ENCODE assay signal across 19 cellular contexts in genomic region chr10:21926358-21926890, GRCh38.
DNase-seq lines count a peak whose midpoint lies in the region; ATAC-seq, FAIRE-seq and TF ChIP-seq lines count a peak whose summit lies in the region.
"Had no signal": no experiment of that assay in that cellular context is flagged by ENCODE, and none has a peak within 500 bp of the region (broad histone marks: within the 10 kb centered on the region; RNA-seq: fewer than 3 reads in every experiment).

No MANE protein-coding gene starts in this region.

- FAIRE-seq in H54 (lab: Jason Lieb, UNC): peak; percentile 41
- FAIRE-seq: pancreas had no signal

- H3K27ac ChIP-seq in foreskin keratinocyte: no peak overlapping the region
- H3K27ac ChIP-seq: pancreas, spleen, thoracic aorta had no signal

- H3K27me3 ChIP-seq in foreskin keratinocyte (no peaks in the 10 kb centered on the region), BE2C (no peaks in the 10 kb centered on the region)
- H3K27me3 ChIP-seq: pancreas, spleen had no signal

- no peak for DNase-seq in H54 (ENCODE audit: insufficient read length, low spot score)
- DNase-seq in SK-MEL-5 (ENCODE audit: low read depth, low spot score): peak; percentile 44
- DNase-seq in foreskin keratinocyte: peak; percentile 53 to 72
- peak; percentile 45 for DNase-seq in renal cortical epithelial cell (ENCODE audit: low read depth)
- no peak for DNase-seq in stimulated activated CD4-positive, alpha-beta T cell treated with anti-CD3 and anti-CD28 coated beads, Interleukin-4, amount 100 ng/mL, for 4 hours
- no peak for DNase-seq in HEK293T (ENCODE audit: extremely low spot score)
- DNase-seq in BE2C: no peak
- no peak for DNase-seq in left colon
- DNase-seq: activated CD4-positive, alpha-beta memory T cell treated with anti-CD3 and anti-CD28 coated beads for 36 hours; activated T-cell treated with anti-CD3 and anti-CD28 coated beads, Interleukin-2, amount 50 U/mL, for 24 hours; caudate nucleus; effector CD8-positive, alpha-beta T cell; GOT3; NCI-H2171; NCI-H82; pancreas; spleen; T-cell had no signal

- H3K9me3 ChIP-seq in BE2C: no peaks in the 10 kb centered on the region
- H3K9me3 ChIP-seq: pancreas, spleen, thoracic aorta had no signal

- ATAC-seq in foreskin keratinocyte (peak; percentile 58), left colon (no peak)
- ATAC-seq: T-cell had no signal

- POLR2A ChIA-PET in HEK293T (lab: Yijun Ruan, JAX): no interaction called here

- in situ Hi-C loops in SK-MEL-5 (cut with HindIII; ENCODE audit: low pct_unique_long_range_greater_than_20kb, low sequenced_read_pairs): no loop called here

- CTCF ChIA-PET in HEK293T (lab: Yijun Ruan, JAX): no interaction called here

- H3K4me1 ChIP-seq in foreskin keratinocyte (peaks cover 37% of the 10 kb centered on the region), BE2C (peaks cover 6% of the 10 kb centered on the region)
- H3K4me1 ChIP-seq: pancreas, spleen had no signal

- no peak for TF ChIP-seq CTCF in foreskin keratinocyte (conservative IDR thresholded peaks at IDR 0.05)
- no peak for TF ChIP-seq CTCF in BE2C (IDR thresholded peaks at IDR 0.05; ENCODE audit: low read depth, low read length)

- H3K4me3 ChIP-seq in BE2C (ENCODE audit: low read depth, low read length): no peak overlapping the region
- H3K4me3 ChIP-seq: pancreas, spleen, thoracic aorta had no signal

- H3K36me3 ChIP-seq in BE2C: no peaks in the 10 kb centered on the region
- H3K36me3 ChIP-seq: pancreas, spleen, thoracic aorta had no signal

- TF ChIP-seq POLR2A in H54 (IDR thresholded peaks at IDR 0.05; ENCODE audit: low read depth, low read length): no peak

- intact Hi-C loops in left colon (cut with DNase I, micrococcal nuclease): no loop called here

TF ChIP-seq in HEK293T, 16 proteins besides CTCF, POLR2A, EP300 and RAD21:
- TF ChIP-seq ZNF384 (IDR thresholded peaks at IDR 0.05): no peak
- TF ChIP-seq SP1 (IDR thresholded peaks at IDR 0.05): no peak
- TF ChIP-seq L3MBTL2 (conservative IDR thresholded peaks at IDR 0.05): no peak
- TF ChIP-seq FOXA1 (IDR thresholded peaks at IDR 0.05): no peak
- TF ChIP-seq FOXM1 (IDR thresholded peaks at IDR 0.05; ENCODE audit: borderline replicate concordance): no peak
- no peak for TF ChIP-seq TARDBP (IDR thresholded peaks at IDR 0.05)
- no peak for TF ChIP-seq ARNT (IDR thresholded peaks at IDR 0.05)

Comparison
In these comparisons a context has a peak if more than half of its experiments do, and no peak if none do; other contexts are left out.
1. DNase-seq: peak in SK-MEL-5 (single experiment), foreskin keratinocyte (2 of 2) and renal cortical epithelial cell (single experiment); none in H54 (single experiment), stimulated activated CD4-positive, alpha-beta T cell treated with anti-CD3 and anti-CD28 coated beads, Interleukin-4, amount 100 ng/mL, for 4 hours (0 of 2), HEK293T (single experiment), BE2C (single experiment) and left colon (0 of 2).